ENCODE assay signal across 26 cellular contexts in the genomic region with DNA sequence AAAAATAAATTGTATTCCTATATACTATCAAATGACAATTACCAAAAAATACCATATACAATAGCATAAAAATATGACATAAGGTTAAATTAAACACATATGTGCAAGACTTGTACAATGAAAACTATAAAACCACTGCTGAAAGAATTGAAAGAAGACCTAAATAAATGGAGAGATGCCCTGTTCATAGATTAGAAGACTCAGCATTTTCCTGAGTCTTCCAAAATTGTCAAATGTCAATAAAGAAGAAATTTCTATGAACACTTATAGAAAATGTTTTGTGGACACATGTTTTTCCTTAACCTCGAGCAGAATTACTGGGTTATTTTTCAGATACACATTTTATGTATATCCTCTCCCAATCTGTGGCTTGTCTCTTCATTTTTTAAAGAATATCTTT.
"Had no signal": no experiment of that assay in that cellular context is flagged by ENCODE, and none has a peak within 500 bp of the region (broad histone marks: within the 10 kb centered on the region; RNA-seq: fewer than 3 reads in every experiment).

No MANE protein-coding gene starts in this region.

- H3K27me3 ChIP-seq: neutrophil, stomach, thyroid gland, tibial nerve, upper lobe of left lung, vagina had no signal

- H3K4me3 ChIP-seq: psoas muscle, skin epidermis, stomach, thoracic aorta, thyroid gland, tibial nerve, upper lobe of left lung, vagina had no signal

- H3K79me2 ChIP-seq: parathyroid adenoma had no signal

- DNase-seq: naive thymus-derived CD8-positive, alpha-beta T cell; nephron progenitor cell; nucleus accumbens; posterior cingulate gyrus; psoas muscle; right cardiac atrium; stimulated activated CD4-positive, alpha-beta T cell treated with anti-CD3 and anti-CD28 coated beads, Interleukin-15, amount 100 ng/mL, for 24 hours; stimulated activated CD4-positive, alpha-beta T cell treated with anti-CD3 and anti-CD28 coated beads, Interleukin-2, amount 100 ng/mL, for 24 hours; stimulated activated CD4-positive, alpha-beta T cell treated with anti-CD3 and anti-CD28 coated beads, Interleukin-2, amount 100 ng/mL, for 48 hours; stimulated activated CD4-positive, alpha-beta T cell treated with anti-CD3 and anti-CD28 coated beads, Interleukin-4, amount 100 ng/mL, for 24 hours; stimulated activated naive B cell treated with anti-CD40 and anti-IgM and Interleukin-4, amounts not matched to agents 10 μg/mL and 1 μg/mL and 100 μg/mL, for 72 hours; stimulated activated naive CD4-positive, alpha-beta T cell treated with Interleukin-2 at 50 U/mL for 16 hours; stomach; thyroid gland; trophoblast cell; upper lobe of left lung had no signal

- H3K4me1 ChIP-seq: parathyroid adenoma, psoas muscle, stomach, thyroid gland, tibial nerve, upper lobe of left lung, vagina had no signal

- H3K9ac ChIP-seq: parathyroid adenoma had no signal

- H3K36me3 ChIP-seq: neutrophil, stomach, thoracic aorta, thyroid gland, tibial nerve, upper lobe of left lung, vagina had no signal

- H3K9me3 ChIP-seq: neutrophil, psoas muscle, stomach, thoracic aorta, thyroid gland, tibial nerve, upper lobe of left lung, vagina had no signal

- H2AFZ ChIP-seq: parathyroid adenoma had no signal

- FAIRE-seq: urothelium cell line had no signal

- H3K27ac ChIP-seq: neutrophil, parathyroid adenoma, psoas muscle, skin epidermis, stomach, thoracic aorta, thyroid gland, tibial nerve, upper lobe of left lung, vagina had no signal

- ATAC-seq: naive thymus-derived CD8-positive, alpha-beta T cell; natural killer cell treated with Interleukin-12 subunit alpha and Interleukin-12 subunit beta and Interleukin-15 and Interleukin-18, amount 100 ng/mL, for 72 hours; psoas muscle; right cardiac atrium; sciatic nerve; stimulated activated effector memory CD8-positive, alpha-beta T cell treated with anti-CD3 and anti-CD28 coated beads, Interleukin-12 subunit alpha, Interleukin-12 subunit beta, amount 100 ng/mL, for 72 hours; stimulated activated naive B cell treated with anti-CD40 and anti-IgM and Interleukin-4, amounts not matched to agents 10 μg/mL and 1 μg/mL and 100 μg/mL, for 72 hours had no signal
